28 cellular contexts compared by ENCODE assay signal in genomic region chr2:102797486-102797885, GRCh38.
"Had no signal": no experiment of that assay in that cellular context is flagged by ENCODE, and none has a peak within 500 bp of the region (broad histone marks: within the 10 kb centered on the region; RNA-seq: fewer than 3 reads in every experiment).

No MANE protein-coding gene starts in this region.

- FAIRE-seq: astrocyte, bronchial epithelial cell, frontal cortex had no signal

- H3K27me3 ChIP-seq: brain microvascular endothelial cell, colonic mucosa had no signal

- DNase-seq: activated CD4-positive, alpha-beta memory T cell treated with anti-CD3 and anti-CD28 coated beads, Interleukin-2, amount 10 ng/mL, durations not matched to agents 7 days and 5 days; activated CD4-positive, alpha-beta T cell treated with anti-CD3 and anti-CD28 coated beads for 1 hour; activated CD4-positive, alpha-beta T cell treated with anti-CD3 and anti-CD28 coated beads for 4 hours; activated CD4-positive, alpha-beta T cell treated with anti-CD3 and anti-CD28 coated beads, Interleukin-2, amount 10 ng/mL, durations not matched to agents 7 days and 5 days; activated CD4-positive, alpha-beta T cell treated with anti-CD3 and anti-CD28 coated beads, Interleukin-2, amount 50 U/mL, for 4 hours; activated CD8-positive, alpha-beta memory T cell treated with anti-CD3 and anti-CD28 coated beads, Interleukin-2, amount 50 U/mL, for 48 hours; activated effector memory CD4-positive, alpha-beta T cell treated with Interleukin-2 at 50 U/mL for 16 hours; activated gamma-delta T cell treated with Interleukin-2 at 50 U/mL for 16 hours; activated naive CD4-positive, alpha-beta T cell treated with anti-CD3 and anti-CD28 coated beads, Interleukin-2, amount 50 U/mL, for 16 hours; activated naive CD4-positive, alpha-beta T cell treated with Interleukin-2 at 50 U/mL for 16 hours; activated T-cell treated with anti-CD3 and anti-CD28 coated beads for 4 hours; activated T-cell treated with anti-CD3 and anti-CD28 coated beads, Interleukin-2, amount 50 U/mL, for 24 hours; activated T-cell treated with anti-CD3 and anti-CD28 coated beads, Interleukin-2, amount 50 U/mL, for 72 hours; amniotic stem cell; anterior cingulate cortex; brain microvascular endothelial cell; caudate nucleus; colonic mucosa; effector memory CD4-positive, alpha-beta T cell; endodermal cell; foreskin fibroblast; glutamatergic neuron; T-helper 2 cell had no signal

- H3K27ac ChIP-seq: brain microvascular endothelial cell, colonic mucosa had no signal

- H3K36me3 ChIP-seq: brain microvascular endothelial cell, colonic mucosa had no signal

- H3K4me1 ChIP-seq: colonic mucosa had no signal

- ATAC-seq: activated T-cell treated with anti-CD3 and anti-CD28 coated beads, Interleukin-2, amount 50 U/mL, for 72 hours; esophagus mucosa; WTC11 had no signal

- H3K4me3 ChIP-seq: colonic mucosa had no signal

- H3K9me3 ChIP-seq: colonic mucosa had no signal
